34 cellular contexts compared by ENCODE assay signal in genomic region chr22:22002526-22003055, GRCh38.
"Had no signal": no experiment of that assay in that cellular context is flagged by ENCODE, and none has a peak within 500 bp of the region (broad histone marks: within the 10 kb centered on the region; RNA-seq: fewer than 3 reads in every experiment).

No MANE protein-coding gene starts in this region.

- H3K9me3 ChIP-seq: MG63 had no signal

- H3K36me3 ChIP-seq: MG63 had no signal

- DNase-seq: Karpas-422, Kasumi-1, MG63, MM.1S, MV-4-11, NCI-H1048, NCI-H1092, NCI-H1092 treated with DMSO at 0.1 percent for 48 hours, NCI-H1105, NCI-H1105 treated with DMSO at 0.1 percent for 48 hours, NCI-H1417, NCI-H1417 treated with DMSO at 0.1 percent for 48 hours, NCI-H1436, NCI-H1436 treated with DMSO at 0.1 percent for 48 hours, NCI-H146, NCI-H1694, NCI-H1694 treated with DMSO at 0.1 percent for 48 hours, NCI-H187, NCI-H187 treated with DMSO at 0.1 percent for 48 hours, NCI-H1930, NCI-H2029, NCI-H2029 treated with DMSO at 0.1 percent for 48 hours, NCI-H2081, NCI-H2081 treated with DMSO at 0.1 percent for 48 hours, NCI-H2107, NCI-H2171, NCI-H2171 treated with DMSO at 0.1 percent for 48 hours, NCI-H2227 treated with DMSO at 0.1 percent for 48 hours, NCI-H226, NCI-H345, NCI-H446, NCI-H446 treated with DMSO at 0.1 percent for 48 hours, NCI-H510A, NCI-H510A treated with DMSO at 0.1 percent for 48 hours had no signal

- H3K4me3 ChIP-seq: MG63 had no signal

- H3K27me3 ChIP-seq: MG63 had no signal
